13 cellular contexts compared by ENCODE assay signal in the genomic region with DNA sequence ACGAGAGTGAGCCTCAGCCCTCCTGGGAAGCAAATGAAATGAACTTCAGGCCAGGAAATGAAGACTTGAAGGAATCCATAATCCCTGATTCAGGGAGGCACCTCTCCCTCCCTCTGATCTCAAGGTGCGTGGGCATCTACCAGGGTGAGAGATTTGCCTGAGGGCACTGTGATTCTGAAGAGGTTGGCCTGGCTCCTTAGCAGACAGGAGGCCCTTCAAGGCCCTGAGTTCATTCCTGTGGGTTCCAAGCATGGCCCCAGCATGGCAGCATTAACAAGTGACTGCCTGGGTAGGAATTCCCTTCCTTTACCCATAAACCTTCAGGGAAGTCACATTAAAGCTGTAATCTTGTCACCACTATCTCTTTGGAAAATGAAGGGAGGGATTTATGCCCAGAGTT. TPM values are rescaled to one million over a fixed set of nuclear protein-coding genes. Genes with fewer than 3 reads are reported as not detected.
DNase-seq lines count a peak whose midpoint lies in the region; ATAC-seq and TF ChIP-seq lines count a peak whose summit lies in the region.
"Had no signal": no experiment of that assay in that cellular context is flagged by ENCODE, and none has a peak within 500 bp of the region (broad histone marks: within the 10 kb centered on the region; RNA-seq: fewer than 3 reads in every experiment).

No MANE protein-coding gene starts in this region.

- no peak overlapping the region for H3K9ac ChIP-seq in GM23248

- H4K20me1 ChIP-seq in GM23248 (ENCODE audit: insufficient read depth): no peaks in the 10 kb centered on the region

- H3K27ac ChIP-seq in GM23248: no peak overlapping the region
- peak overlapping the region; percentile 16 to 65 (median 42) for H3K27ac ChIP-seq in Peyer's patch
- H3K27ac ChIP-seq in left lung: peak overlapping the region; percentile 62 to 84
- no peak overlapping the region for H3K27ac ChIP-seq in suprapubic skin

- H3K9me3 ChIP-seq in GM23248 (ENCODE audit: low read depth) (no peaks in the 10 kb centered on the region), Peyer's patch (peaks cover 0 to 3% (median 0%) of the 10 kb centered on the region in 4 donors), left lung (peaks cover 0 to 7% of the 10 kb centered on the region in 2 donors), suprapubic skin (no peaks in the 10 kb centered on the region)

- no peaks in the 10 kb centered on the region for H3K9me2 ChIP-seq in GM23248 (ENCODE audit: insufficient read depth)

- no peak for TF ChIP-seq POLR2A in Peyer's patch (IDR thresholded peaks at IDR 0.05)
- TF ChIP-seq POLR2A in suprapubic skin (IDR thresholded peaks at IDR 0.05): no peak

- intact Hi-C loops in left lung (cut with DNase I): loop anchor here in 1 of 2 donors (10.0 kb wide), 1 partner anchor 169 kb away; no protein-coding TSS in a partner anchor

- no peak for TF ChIP-seq CTCF in Peyer's patch (IDR thresholded peaks at IDR 0.05)
- no peak for TF ChIP-seq CTCF in left lung (IDR thresholded peaks at IDR 0.05)
- no peak for TF ChIP-seq CTCF in suprapubic skin (IDR thresholded peaks at IDR 0.05)

- in situ Hi-C loops in GM23248 (cut with MboI): no loop called here

- peaks cover 11% of the 10 kb centered on the region for H3F3A ChIP-seq in GM23248 (ENCODE audit: insufficient read depth)

- no peaks in the 10 kb centered on the region for H3K27me3 ChIP-seq in GM23248 (replicated peaks; ENCODE audit: insufficient read depth)
- no peaks in the 10 kb centered on the region for H3K27me3 ChIP-seq in Peyer's patch
- H3K27me3 ChIP-seq in left lung: no peaks in the 10 kb centered on the region
- H3K27me3 ChIP-seq in suprapubic skin: no peaks in the 10 kb centered on the region
- H3K27me3 ChIP-seq: right atrium auricular region had no signal

- peak; percentile 61 for ATAC-seq in left lung
- no peak for ATAC-seq in HG03045 (IDR thresholded peaks at IDR 0.05; ENCODE audit: unreplicated experiment)

- H3K79me2 ChIP-seq in GM23248 (ENCODE audit: insufficient read depth): no peaks in the 10 kb centered on the region

- no peak for TF ChIP-seq EP300 in suprapubic skin (IDR thresholded peaks at IDR 0.05)

- 92 to 100% methylated on average over 2 of the region's 2 CpGs for WGBS in GM23248 (ENCODE audit: low coverage in 1 of 2, low lambda C conversion rate in 2 of 2, missing lambda C conversion rate in 2 of 2), 2 experiments
- 61% methylated on average over 2 of the region's 2 CpGs for WGBS in suprapubic skin

- peaks cover 15% of the 10 kb centered on the region for H3K4me1 ChIP-seq in GM23248 (ENCODE audit: insufficient read depth)
- peaks cover 0 to 10% (median 7%) of the 10 kb centered on the region in 4 donors for H3K4me1 ChIP-seq in Peyer's patch
- H3K4me1 ChIP-seq in left lung: peaks cover 10 to 32% of the 10 kb centered on the region in 2 donors
- peaks cover 22% of the 10 kb centered on the region for H3K4me1 ChIP-seq in suprapubic skin
- H3K4me1 ChIP-seq: right atrium auricular region had no signal

- H3K36me3 ChIP-seq in GM23248 (ENCODE audit: low read depth) (no peaks in the 10 kb centered on the region), Peyer's patch (no peaks in the 10 kb centered on the region), left lung (no peaks in the 10 kb centered on the region), suprapubic skin (no peaks in the 10 kb centered on the region)
- H3K36me3 ChIP-seq: right atrium auricular region had no signal

- peak overlapping the region; percentile 0 for H2AFZ ChIP-seq in GM23248

- H3K4me2 ChIP-seq in GM23248 (ENCODE audit: unreplicated experiment): no peak overlapping the region

- DNase-seq in GM23248 (peak; percentile 35), Peyer's patch (peak in 1 of 3 donors; percentile 34), left lung (no peak), suprapubic skin (ENCODE audit: low spot score in 2 of 2) (peak; percentile 25 to 48), nucleus accumbens (lab: John Stamatoyannopoulos, UW) (no peak), SW 1271 (lab: John Stamatoyannopoulos, UW) (no peak)
- DNase-seq: activated naive CD4-positive, alpha-beta T cell treated with anti-CD3 and anti-CD28 coated beads, Interleukin-2, amount 10 ng/mL, durations not matched to agents 7 days and 5 days; cerebellar nuclear complex; COR-L47; NCI-H1694; NCI-H524 had no signal

- H3K4me3 ChIP-seq in GM23248: no peak overlapping the region
- no peak overlapping the region for H3K4me3 ChIP-seq in Peyer's patch
- no peak overlapping the region for H3K4me3 ChIP-seq in left lung
- H3K4me3 ChIP-seq in suprapubic skin: no peak overlapping the region
- H3K4me3 ChIP-seq: right atrium auricular region had no signal

RNA-seq across cellular contexts. Expression of a gene that starts 29.8 kb away (rescaled TPM):
- 92.8 and 98.3 TPM in 2 replicates for total RNA-seq in GM23248 (2014; rRNA removed; shearing (Covaris generic))
- polyA plus RNA-seq in GM23248 (2016; fragmentation: Nextera tagmentation; extraction: Ambion mirVana): 113 and 116 TPM in 2 replicates
- total RNA-seq in Peyer's patch: 10 to 100 TPM; 53.7 to 96.3 (median 67.6) TPM
- total RNA-seq in left lung: 100 to 1,000 TPM in 1 of 2 donors, 10 to 100 TPM in 1; 90.8 to 116 TPM
- total RNA-seq in suprapubic skin: 10 to 100 TPM; 47.0 to 75.5 (median 61.0) TPM

RNA-seq across cellular contexts. Expression of a gene that starts 48.7 kb away (rescaled TPM):
- 19.1 and 24.0 TPM in 2 replicates for total RNA-seq in GM23248 (2014; rRNA removed; shearing (Covaris generic))
- polyA plus RNA-seq in GM23248 (2016; fragmentation: Nextera tagmentation; extraction: Ambion mirVana): 55.9 and 65.1 TPM in 2 replicates
- total RNA-seq in Peyer's patch (10 to 100 TPM; 14.9 to 23.1 (median 21.9) TPM), left lung (10 to 100 TPM; 63.4 to 71.3 TPM), suprapubic skin (10 to 100 TPM; 15.9 to 37.3 (median 22.6) TPM)

Comparison
In these comparisons a context has a peak if more than half of its experiments do, and no peak if none do; other contexts are left out.
1. DNase-seq: peak in GM23248 (single experiment) and suprapubic skin (2 of 2); none in left lung (0 of 2), nucleus accumbens (0 of 56) and SW 1271 (0 of 2).
2. H3K27ac ChIP-seq: peak in Peyer's patch (4 of 4) and left lung (2 of 2); none in GM23248 (single experiment) and suprapubic skin (single experiment).